Comparison of ENCODE assay signal across 15 cellular contexts in the genomic region with DNA sequence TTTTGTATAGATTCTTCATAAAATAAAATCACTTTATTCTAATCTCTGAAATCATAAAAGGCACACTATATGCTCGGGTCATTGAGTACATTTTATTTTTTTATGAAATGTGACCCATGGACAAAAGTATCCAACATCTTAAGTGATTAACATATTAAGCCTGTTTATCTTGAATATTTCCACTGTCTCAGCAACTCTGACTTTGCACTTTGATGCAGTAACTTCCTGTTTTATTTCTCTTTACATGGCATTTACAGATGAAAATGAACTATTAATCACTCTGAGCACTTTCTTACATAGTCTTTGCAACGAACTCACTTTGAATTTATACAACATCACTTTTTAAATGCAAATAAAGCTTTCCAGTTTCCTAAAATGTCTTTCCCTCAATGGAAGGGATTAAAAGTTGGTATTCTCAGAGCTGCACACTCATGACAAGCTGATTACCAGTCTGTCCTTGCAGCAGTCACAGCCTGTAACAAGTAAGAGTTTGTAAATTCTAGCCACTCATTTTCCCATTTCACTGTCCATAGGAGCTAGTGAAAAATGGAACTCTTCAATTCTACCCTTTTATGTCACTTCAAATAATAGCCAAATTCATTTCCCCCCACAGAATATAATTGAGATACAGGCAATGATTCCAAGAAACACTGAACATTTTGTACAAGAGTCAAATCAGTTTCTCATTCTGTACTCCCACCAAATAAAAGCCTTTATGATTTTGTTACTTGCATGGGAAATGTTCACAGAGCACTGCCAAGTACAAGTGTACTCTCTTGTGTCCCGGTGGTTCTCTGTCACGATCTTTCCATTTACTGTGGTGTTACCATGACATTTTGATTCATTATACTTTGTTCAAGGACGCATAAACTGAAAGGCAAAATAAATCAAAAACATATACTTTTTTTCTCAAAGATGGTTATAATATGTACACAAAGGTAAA.
DNase-seq lines count a peak whose midpoint lies in the region; ATAC-seq and TF ChIP-seq lines count a peak whose summit lies in the region.
"Had no signal": no experiment of that assay in that cellular context is flagged by ENCODE, and none has a peak within 500 bp of the region (broad histone marks: within the 10 kb centered on the region; RNA-seq: fewer than 3 reads in every experiment).

No MANE protein-coding gene starts in this region.

- H3K27me3 Mint-ChIP-seq in GM23338 (ENCODE audit: insufficient read depth, low read depth, poor library complexity): no peaks in the 10 kb centered on the region
- H3K27me3 Mint-ChIP-seq: activated CD4-positive, alpha-beta T cell treated with anti-CD3 and anti-CD28 coated beads, Interleukin-2, amount 10 ng/mL, durations not matched to agents 7 days and 5 days; naive B cell; T-cell had no signal

- no peak overlapping the region for H3K9ac ChIP-seq in neuronal stem cell (ENCODE audit: low read depth, low read length, poor library complexity)

- H2AFZ ChIP-seq in GM23338: peak overlapping the region; percentile 23; the same call in 1 of the 2 replicates
- H2AFZ ChIP-seq in neuronal stem cell (ENCODE audit: low read length): peak overlapping the region; percentile 39

- ATAC-seq in GM23338 (no peak), HG03354 (IDR thresholded peaks at IDR 0.05; ENCODE audit: poor library complexity, severe bottlenecking, unreplicated experiment) (no peak), HG02623 (IDR thresholded peaks at IDR 0.05; ENCODE audit: unreplicated experiment) (no peak)
- ATAC-seq: T-cell had no signal

- no CpG with 5 or more reads among the region's 5 CpGs for WGBS in neuronal stem cell (ENCODE audit: extremely low coverage in 2 of 2, insufficient read length in 2 of 2, insufficient replicate concordance in 1 of 2), 2 donors

- DNase-seq in GM23338 (ENCODE audit: low spot score) (no peak), NCI-H69 (lab: John Stamatoyannopoulos, UW) (peak; percentile 14), cardiac fibroblast (ENCODE audit: low read depth in 2 of 2) (peak; percentile 5), neuronal stem cell (ENCODE audit: low spot score) (no peak), HuH-7 (ENCODE audit: low spot score) (no peak), dedifferentiated amniotic fluid mesenchymal stem cell (ENCODE audit: extremely low spot score) (no peak)
- DNase-seq: activated CD4-positive, alpha-beta T cell treated with anti-CD3 and anti-CD28 coated beads, Interleukin-2, amount 10 ng/mL, durations not matched to agents 7 days and 5 days; naive B cell; NCI-H1694 treated with DMSO at 0.1 percent for 48 hours; NK-92 treated with Interleukin-12 subunit alpha and Interleukin-12 subunit beta, amount 100 ng/mL, for 24 hours; T-cell; transverse colon had no signal

- H2BK15ac ChIP-seq in neuronal stem cell (ENCODE audit: low read length): no peak overlapping the region

- no peak overlapping the region for H4K8ac ChIP-seq in neuronal stem cell (ENCODE audit: low read depth, low read length)

- H3K79me2 ChIP-seq in GM23338 (replicated peaks; ENCODE audit: insufficient read depth): no peaks in the 10 kb centered on the region

- H2BK12ac ChIP-seq in neuronal stem cell (ENCODE audit: low read length): no peak overlapping the region

- no peaks in the 10 kb centered on the region for H3K9me2 ChIP-seq in GM23338 (ENCODE audit: insufficient read depth)

- H3K79me1 ChIP-seq in neuronal stem cell (ENCODE audit: low read depth, low read length): no peaks in the 10 kb centered on the region

- no peak overlapping the region for H4K91ac ChIP-seq in neuronal stem cell (ENCODE audit: low read depth, low read length, poor library complexity)

- H3F3A ChIP-seq in GM23338 (replicated peaks; ENCODE audit: low read depth): no peaks in the 10 kb centered on the region

- H3K4me2 ChIP-seq in GM23338: no peak overlapping the region
- no peak overlapping the region for H3K4me2 ChIP-seq in neuronal stem cell (ENCODE audit: insufficient read depth, low read length, poor library complexity, severe bottlenecking)

- no peak overlapping the region for H3K4ac ChIP-seq in neuronal stem cell (ENCODE audit: low read length)

- no peak overlapping the region for H3K4me3 Mint-ChIP-seq in GM23338
- H3K4me3 Mint-ChIP-seq: activated CD4-positive, alpha-beta T cell treated with anti-CD3 and anti-CD28 coated beads, Interleukin-2, amount 10 ng/mL, durations not matched to agents 7 days and 5 days; T-cell had no signal

- H3K18ac ChIP-seq in neuronal stem cell (ENCODE audit: low read length): no peak overlapping the region

- no peak overlapping the region for H3K27ac ChIP-seq in GM23338 (ENCODE audit: low read depth)
- H3K27ac ChIP-seq in neuronal stem cell (replicated peaks; ENCODE audit: low read length): no peak overlapping the region
- H3K27ac ChIP-seq: transverse colon had no signal

- H3K4me1 Mint-ChIP-seq in GM23338: peaks cover 7% of the 10 kb centered on the region
- H3K4me1 Mint-ChIP-seq: activated CD4-positive, alpha-beta T cell treated with anti-CD3 and anti-CD28 coated beads, Interleukin-2, amount 10 ng/mL, durations not matched to agents 7 days and 5 days; T-cell had no signal

- H3K27me3 ChIP-seq in GM23338 (ENCODE audit: insufficient read depth): no peaks in the 10 kb centered on the region
- H3K27me3 ChIP-seq in neuronal stem cell (ENCODE audit: control insufficient read depth in 3 of 3, insufficient read depth in 3 of 3, low read depth in 1 of 3, low read length in 3 of 3): no peaks in the 10 kb centered on the region
- H3K27me3 ChIP-seq: transverse colon had no signal

- H3K36me3 ChIP-seq in GM23338 (ENCODE audit: insufficient read depth) (no peaks in the 10 kb centered on the region), neuronal stem cell (replicated peaks in 1 of 2; ENCODE audit: control insufficient read depth in 2 of 2, insufficient read depth in 2 of 2, low read length in 2 of 2) (no peaks in the 10 kb centered on the region)
- H3K36me3 ChIP-seq: transverse colon had no signal

- H3K14ac ChIP-seq in neuronal stem cell (ENCODE audit: low read length): no peak overlapping the region

- H3K27ac Mint-ChIP-seq in GM23338: peak overlapping the region; percentile 73
- H3K27ac Mint-ChIP-seq: activated CD4-positive, alpha-beta T cell treated with anti-CD3 and anti-CD28 coated beads, Interleukin-2, amount 10 ng/mL, durations not matched to agents 7 days and 5 days; activated T-helper 2 cell treated with anti-CD3 and anti-CD28 coated beads, Interferon-gamma antibody, Interleukin-2, Interleukin-4, amounts not matched to agents 10 μg/mL and 5 μg/mL and 100 μg/mL, durations not matched to agents 14 hours and 24 hours and 36 hours; T-cell had no signal

- H2AK5ac ChIP-seq in neuronal stem cell (ENCODE audit: low read depth, low read length): no peak overlapping the region

- H3K4me1 ChIP-seq in GM23338 (ENCODE audit: insufficient read depth): peaks cover 8% of the 10 kb centered on the region; the same call in 1 of the 2 replicates
- H3K4me1 ChIP-seq in neuronal stem cell (ENCODE audit: control insufficient read depth in 2 of 2, insufficient read depth in 1 of 2, low read depth in 1 of 2, low read length in 2 of 2): peaks cover 0 to 4% of the 10 kb centered on the region in 2 donors
- H3K4me1 ChIP-seq: transverse colon had no signal

- H3K36me3 Mint-ChIP-seq in GM23338 (ENCODE audit: low read depth): no peaks in the 10 kb centered on the region
- H3K36me3 Mint-ChIP-seq: naive B cell, T-cell had no signal

- TF ChIP-seq CTCF in GM23338 (conservative IDR thresholded peaks at IDR 0.05; ENCODE audit: low read depth in 2 of 2) (no peak), cardiac fibroblast (IDR thresholded peaks at IDR 0.05; ENCODE audit: low read depth, low read length) (no peak)

- H2BK5ac ChIP-seq in neuronal stem cell (ENCODE audit: low read length): no peak overlapping the region

- H2BK120ac ChIP-seq in neuronal stem cell (ENCODE audit: low read depth, low read length): no peak overlapping the region

- H3K4me3 ChIP-seq in GM23338 (no peak overlapping the region), cardiac fibroblast (replicated peaks in 1 of 2; ENCODE audit: low read depth in 2 of 2, low read length in 2 of 2) (no peak overlapping the region), neuronal stem cell (ENCODE audit: low read length in 2 of 2) (no peak overlapping the region)
- H3K4me3 ChIP-seq: transverse colon had no signal

- no peaks in the 10 kb centered on the region; the same call in 2 of the 3 replicates for H3K9me3 Mint-ChIP-seq in GM23338
- H3K9me3 Mint-ChIP-seq: naive B cell had no signal

- H3K9me3 ChIP-seq in neuronal stem cell (replicated peaks in 1 of 2; ENCODE audit: control insufficient read depth in 2 of 2, insufficient read depth in 1 of 2, low read depth in 1 of 2, low read length in 2 of 2): no peaks in the 10 kb centered on the region

- no peaks in the 10 kb centered on the region for H4K20me1 ChIP-seq in GM23338 (replicated peaks; ENCODE audit: insufficient read depth)

- no peak overlapping the region for H3K23ac ChIP-seq in neuronal stem cell (ENCODE audit: low read depth, low read length, poor library complexity)

TF ChIP-seq in GM23338, 12 proteins besides CTCF, POLR2A, EP300 and RAD21 (continues in another document):
- TF ChIP-seq ETS1 (IDR thresholded peaks at IDR 0.05): no peak
- TF ChIP-seq EZH2 (IDR thresholded peaks at IDR 0.05; ENCODE audit: low read depth, unreplicated experiment): no peak
- no peak for TF ChIP-seq ZNF114 (CRISPR knock-in tag; IDR thresholded peaks at IDR 0.05)
- no peak for TF ChIP-seq ZNF331 (CRISPR knock-in tag; IDR thresholded peaks at IDR 0.05; ENCODE audit: low read depth)
- no peak for TF ChIP-seq CREB1 (CRISPR knock-in tag; IDR thresholded peaks at IDR 0.05; ENCODE audit: low read depth)
- TF ChIP-seq NANOG (IDR thresholded peaks at IDR 0.05; ENCODE audit: borderline replicate concordance): no peak

Comparison
In these comparisons a context has a peak if more than half of its experiments do, and no peak if none do; other contexts are left out.
1. DNase-seq: peak in NCI-H69 (single experiment) and cardiac fibroblast (2 of 2); none in GM23338 (single experiment), neuronal stem cell (single experiment), HuH-7 (single experiment) and dedifferentiated amniotic fluid mesenchymal stem cell (single experiment).